ENCODE assay signal across 1 cellular context in genomic region chr14:49585803-49586672, GRCh38.
TF ChIP-seq lines count a peak whose summit lies in the region.

Gene RPS29 (minus strand): TSS chr14:49586380. CDS start chr14:49586346, 34 bp downstream.

TF ChIP-seq in HepG2, 621 proteins besides CTCF, POLR2A, EP300 and RAD21 (continued from another document and continues in another):
- TF ChIP-seq FOXP4 (CRISPR knock-in tag; IDR thresholded peaks at IDR 0.05) (peak; percentile 57; the same call in 1 of the 2 replicates), SNAPC4 (CRISPR knock-in tag; IDR thresholded peaks at IDR 0.05) (peak; percentile 24; the same call in 1 of the 2 replicates), ZFP36L1 (CRISPR knock-in tag; IDR thresholded peaks at IDR 0.05) (peak; percentile 44; the same call in 1 of the 2 replicates), ZNF780A (CRISPR knock-in tag; IDR thresholded peaks at IDR 0.05) (no peak), FOXK1 (CRISPR knock-in tag; IDR thresholded peaks at IDR 0.05; ENCODE audit: borderline replicate concordance, low read depth) (no peak; the same call in 1 of the 2 replicates), KAT2B (IDR thresholded peaks at IDR 0.05; ENCODE audit: borderline replicate concordance, low read depth, low read length) (no peak), ZNF230 (CRISPR knock-in tag; IDR thresholded peaks at IDR 0.05) (no peak), KLF12 (CRISPR knock-in tag; IDR thresholded peaks at IDR 0.05; ENCODE audit: borderline replicate concordance) (no peak; the same call in 1 of the 2 replicates), IRX3 (CRISPR knock-in tag; IDR thresholded peaks at IDR 0.05; ENCODE audit: borderline replicate concordance, low read depth) (no peak), ZNF564 (CRISPR knock-in tag; IDR thresholded peaks at IDR 0.05) (0 out of 2 replicates have a peak, but pooled peaks have one; percentile 16), ZBTB3 (CRISPR knock-in tag; IDR thresholded peaks at IDR 0.05; ENCODE audit: borderline replicate concordance, low read depth) (no peak), ZNF251 (CRISPR knock-in tag; IDR thresholded peaks at IDR 0.05) (no peak), ZNF513 (CRISPR knock-in tag; conservative IDR thresholded peaks at IDR 0.05) (no peak), RXRA (CRISPR knock-in tag; IDR thresholded peaks at IDR 0.05) (peak; percentile 55; the same call in 1 of the 2 replicates), FOSL1 (CRISPR knock-in tag; IDR thresholded peaks at IDR 0.05; ENCODE audit: borderline replicate concordance) (no peak), ZFP62 (CRISPR knock-in tag; IDR thresholded peaks at IDR 0.05) (no peak), GATA4 (IDR thresholded peaks at IDR 0.05; ENCODE audit: borderline replicate concordance, low read depth) (no peak), ARID5B (CRISPR knock-in tag; IDR thresholded peaks at IDR 0.05) (peak; percentile 74), ZBTB40 (IDR thresholded peaks at IDR 0.05) (no peak), ZBTB40 (CRISPR knock-in tag; IDR thresholded peaks at IDR 0.05) (peak; percentile 63), PATZ1 (CRISPR knock-in tag; IDR thresholded peaks at IDR 0.05) (peak; percentile 14; the same call in 1 of the 2 replicates), ZBTB7B (CRISPR knock-in tag; IDR thresholded peaks at IDR 0.05) (peak; percentile 84), ZNF333 (CRISPR knock-in tag; IDR thresholded peaks at IDR 0.05; ENCODE audit: borderline replicate concordance) (peak; percentile 67), GTF2F1 (IDR thresholded peaks at IDR 0.05; ENCODE audit: low read length) (peak; percentile 46; the same call in 1 of the 2 replicates), NFYB (CRISPR knock-in tag; IDR thresholded peaks at IDR 0.05) (peak; percentile 43; the same call in 1 of the 2 replicates), SATB2 (CRISPR knock-in tag; IDR thresholded peaks at IDR 0.05) (no peak; the same call in 1 of the 2 replicates), ZNF740 (CRISPR knock-in tag; IDR thresholded peaks at IDR 0.05) (no peak), ZNF776 (CRISPR knock-in tag; IDR thresholded peaks at IDR 0.05) (no peak)
